ENCODE assay signal across 15 cellular contexts in genomic region chr1:178126261-178126660, GRCh38. TPM values are rescaled to one million over a fixed set of nuclear protein-coding genes. Genes with fewer than 3 reads are reported as not detected.
DNase-seq lines count a peak whose midpoint lies in the region; ATAC-seq, FAIRE-seq and TF ChIP-seq lines count a peak whose summit lies in the region.
"Had no signal": no experiment of that assay in that cellular context is flagged by ENCODE, and none has a peak within 500 bp of the region (broad histone marks: within the 10 kb centered on the region; RNA-seq: fewer than 3 reads in every experiment).

No MANE protein-coding gene starts in this region.

- H3K9ac ChIP-seq in mammary epithelial cell (ENCODE audit: insufficient read depth, low read length), result peak overlapping the region; percentile 63

- H3K36me3 ChIP-seq in mammary epithelial cell (ENCODE audit: insufficient read depth, low read length) (peaks cover 2% of the 10 kb centered on the region), left lung (no peaks in the 10 kb centered on the region), small intestine (ENCODE audit: control insufficient read depth in 2 of 2, insufficient read depth in 2 of 2, low read length in 2 of 2) (no peaks in the 10 kb centered on the region)

- ATAC-seq in left lung (peak; percentile 32), GM19324 (IDR thresholded peaks at IDR 0.05; ENCODE audit: low FRiP score, unreplicated experiment) (no peak)

- DNase-seq in HT-29 (ENCODE audit: low spot score) (peak; percentile 6), mammary epithelial cell (peak; percentile 33), left lung (no peak), small intestine (peak; percentile 40), inferior parietal cortex (ENCODE audit: extremely low spot score) (no peak)
- no peak for DNase-seq in activated naive CD4-positive, alpha-beta T cell treated with anti-CD3 and anti-CD28 coated beads, Interleukin-2, amount 50 U/mL, for 16 hours
- DNase-seq: activated CD4-positive, alpha-beta T cell treated with anti-CD3 and anti-CD28 coated beads for 1 hour; activated naive CD8-positive, alpha-beta T cell treated with anti-CD3 and anti-CD28 coated beads, Interleukin-2, amount 10 ng/mL, durations not matched to agents 7 days and 5 days; DMS79 treated with DMSO at 0.1 percent for 48 hours; KBM-7; midbrain; NCI-H2029; NCI-H345; testis had no signal

- H3K27me3 ChIP-seq in mammary epithelial cell (ENCODE audit: insufficient read depth, low read length) (no peaks in the 10 kb centered on the region), left lung (no peaks in the 10 kb centered on the region), small intestine (ENCODE audit: control insufficient read depth in 2 of 2, insufficient read depth in 2 of 2, low read length in 2 of 2) (no peaks in the 10 kb centered on the region)
- H3K27me3 ChIP-seq: testis had no signal

- TF ChIP-seq CTCF in mammary epithelial cell (conservative IDR thresholded peaks at IDR 0.05 in 1 of 2, IDR thresholded peaks at IDR 0.05 in 1 of 2; ENCODE audit: extremely low read depth in 1 of 2, insufficient read depth in 1 of 2, low read depth in 1 of 2, low read length in 2 of 2) (no peak), left lung (IDR thresholded peaks at IDR 0.05) (no peak)

- intact Hi-C loops in mammary epithelial cell (cut with micrococcal nuclease), result loop anchor here (1.0 to 5.0 kb wide), 3 partner anchors 33 to 111 kb away; no protein-coding TSS in a partner anchor
- intact Hi-C loops in left lung (cut with DNase I), result no loop called here

- FAIRE-seq in small intestine (lab: Jason Lieb, UNC), result no peak

- H3K79me2 ChIP-seq in mammary epithelial cell (ENCODE audit: insufficient read depth, low read length), result peaks cover 81% of the 10 kb centered on the region

- no peak overlapping the region for H2AFZ ChIP-seq in mammary epithelial cell (ENCODE audit: low read depth, low read length)

- H3K4me1 ChIP-seq in mammary epithelial cell (ENCODE audit: insufficient read depth, low read length) (peaks cover 55% of the 10 kb centered on the region), left lung (peaks cover 10 to 20% of the 10 kb centered on the region in 2 donors), small intestine (ENCODE audit: control insufficient read depth in 2 of 2, insufficient read depth in 1 of 2, low read depth in 1 of 2, low read length in 1 of 2) (no peaks in the 10 kb centered on the region)
- H3K4me1 ChIP-seq: testis had no signal

- TSS peak; percentile 92 for BruUV-seq in mammary epithelial cell (replicated peaks; lab: Mats Ljungman, UMichigan)

- H4K20me1 ChIP-seq in mammary epithelial cell (ENCODE audit: insufficient read depth, low read length), result no peaks in the 10 kb centered on the region

- in situ Hi-C loops in mammary epithelial cell (cut with MboI; ENCODE audit: low sequenced_read_pairs in 2 of 2), result no loop called here

- H3K4me2 ChIP-seq in mammary epithelial cell (ENCODE audit: insufficient read depth, low read depth, low read length), result peak overlapping the region; percentile 75

- no peaks in the 10 kb centered on the region for H3K9me3 ChIP-seq in mammary epithelial cell (replicated peaks; ENCODE audit: insufficient read depth, low read length)
- no peaks in the 10 kb centered on the region for H3K9me3 ChIP-seq in left lung
- no peaks in the 10 kb centered on the region for H3K9me3 ChIP-seq in small intestine (ENCODE audit: control insufficient read depth, low read depth)
- H3K9me3 ChIP-seq: testis had no signal

- CTCF ChIA-PET in mammary epithelial cell (lab: Charles Lee; ENCODE audit: low non-redundant PET), result no interaction called here

- dilution Hi-C loops in mammary epithelial cell (cut with HindIII; ENCODE audit: low sequenced_read_pairs), result no loop called here

- H3K4me3 ChIP-seq in mammary epithelial cell (replicated peaks in 1 of 3; ENCODE audit: insufficient read depth in 1 of 3, low read depth in 2 of 3, low read length in 3 of 3) (peak overlapping the region in 1 of 3 experiments; percentile 4), left lung (no peak overlapping the region), small intestine (ENCODE audit: low read depth in 1 of 2, low read length in 2 of 2) (no peak overlapping the region)
- H3K4me3 ChIP-seq: testis had no signal

- H3K27ac ChIP-seq in mammary epithelial cell (ENCODE audit: insufficient read depth, low read depth, low read length) (peak overlapping the region; percentile 99), left lung (peak overlapping the region; percentile 58 to 67), small intestine (ENCODE audit: low read depth in 1 of 2, low read length in 1 of 2) (peak overlapping the region in 1 of 2 donors; percentile 41)
- H3K27ac ChIP-seq: testis had no signal

RNA-seq across cellular contexts. Expression of gene RASAL2, which starts 32.4 kb away (rescaled TPM):
- 14.7 and 21.3 TPM in 2 replicates for total RNA-seq in HT-29 (2014; rRNA removed; shearing (Covaris generic))
- total RNA-seq in mammary epithelial cell (10 to 100 TPM; 45.3 to 53.7 TPM), left lung (10 to 100 TPM; 27.5 to 30.2 TPM)
- polyA plus RNA-seq in mammary epithelial cell (34.0 TPM), small intestine (1 to 10 TPM; 1.8 to 4.3 (median 2.4) TPM)
- 61.1 TPM for polyA minus RNA-seq in mammary epithelial cell

Comparison
In these comparisons a context has a peak if more than half of its experiments do, and no peak if none do; other contexts are left out.
1. DNase-seq: peak in HT-29 (single experiment), mammary epithelial cell (single experiment) and small intestine (single experiment); none in left lung (0 of 2), activated naive CD4-positive, alpha-beta T cell treated with anti-CD3 and anti-CD28 coated beads, Interleukin-2, amount 50 U/mL, for 16 hours (single experiment) and inferior parietal cortex (single experiment).